28 cellular contexts compared by ENCODE assay signal in genomic region chr4:153314915-153315314, GRCh38. TPM values are rescaled to one million over a fixed set of nuclear protein-coding genes. Genes with fewer than 3 reads are reported as not detected.
"Had no signal": no experiment of that assay in that cellular context is flagged by ENCODE, and none has a peak within 500 bp of the region (broad histone marks: within the 10 kb centered on the region; RNA-seq: fewer than 3 reads in every experiment).

No MANE protein-coding gene starts in this region.

- H3K4me3 ChIP-seq: ascending aorta, esophagus squamous epithelium, gastroesophageal sphincter, heart right ventricle had no signal

- H3K36me3 Mint-ChIP-seq: activated naive CD4-positive, alpha-beta T cell treated with anti-CD3 and anti-CD28 coated beads, Interleukin-2, amount 10 ng/mL, durations not matched to agents 7 days and 5 days; activated naive CD4-positive, alpha-beta T cell treated with anti-CD3 and anti-CD28 coated beads, Interleukin-2, amount 50 U/mL, for 72 hours; activated naive CD8-positive, alpha-beta T cell treated with anti-CD3 and anti-CD28 coated beads, Interleukin-2, amount 10 ng/mL, durations not matched to agents 7 days and 5 days had no signal

- H3K27ac ChIP-seq: ascending aorta, brain microvascular endothelial cell, esophagus squamous epithelium, gastroesophageal sphincter, heart right ventricle had no signal

- ATAC-seq: activated naive CD4-positive, alpha-beta T cell treated with anti-CD3 and anti-CD28 coated beads, Interleukin-2, amount 50 U/mL, for 72 hours; activated T-cell treated with anti-CD3 and anti-CD28 coated beads, Interleukin-2, amount 50 U/mL, for 72 hours; effector memory CD8-positive, alpha-beta T cell; gastroesophageal sphincter; heart right ventricle had no signal

- H3K36me3 ChIP-seq: brain microvascular endothelial cell had no signal

- H3K4me3 Mint-ChIP-seq: activated CD4-positive, alpha-beta memory T cell treated with anti-CD3 and anti-CD28 coated beads, Interleukin-2, amount 10 ng/mL, durations not matched to agents 7 days and 5 days; activated CD4-positive, alpha-beta T cell treated with anti-CD3 and anti-CD28 coated beads, Interleukin-2, amount 10 ng/mL, durations not matched to agents 7 days and 5 days; activated naive CD4-positive, alpha-beta T cell treated with anti-CD3 and anti-CD28 coated beads, Interleukin-2, amount 10 ng/mL, durations not matched to agents 7 days and 5 days; activated naive CD8-positive, alpha-beta T cell treated with anti-CD3 and anti-CD28 coated beads, Interleukin-2, amount 10 ng/mL, durations not matched to agents 7 days and 5 days; activated T-cell treated with anti-CD3 and anti-CD28 coated beads, Interleukin-2, amount 50 U/mL, for 24 hours; activated T-cell treated with anti-CD3 and anti-CD28 coated beads, Interleukin-2, amount 50 U/mL, for 72 hours; central memory CD8-positive, alpha-beta T cell; effector memory CD8-positive, alpha-beta T cell had no signal

- H3K4me1 ChIP-seq: ascending aorta, esophagus squamous epithelium had no signal

- H3K4me1 Mint-ChIP-seq: activated CD4-positive, alpha-beta memory T cell treated with anti-CD3 and anti-CD28 coated beads, Interleukin-2, amount 10 ng/mL, durations not matched to agents 7 days and 5 days; activated CD4-positive, alpha-beta T cell treated with anti-CD3 and anti-CD28 coated beads, Interleukin-2, amount 10 ng/mL, durations not matched to agents 7 days and 5 days; activated naive CD4-positive, alpha-beta T cell treated with anti-CD3 and anti-CD28 coated beads, Interleukin-2, amount 10 ng/mL, durations not matched to agents 7 days and 5 days; activated naive CD8-positive, alpha-beta T cell treated with anti-CD3 and anti-CD28 coated beads, Interleukin-2, amount 10 ng/mL, durations not matched to agents 7 days and 5 days; central memory CD8-positive, alpha-beta T cell had no signal

- H3K27me3 ChIP-seq: ascending aorta, brain microvascular endothelial cell, esophagus squamous epithelium, gastroesophageal sphincter, heart right ventricle had no signal

- H3K9me3 ChIP-seq: ascending aorta, esophagus squamous epithelium, gastroesophageal sphincter, heart right ventricle had no signal

- H3K9me3 Mint-ChIP-seq: activated CD4-positive, alpha-beta memory T cell treated with anti-CD3 and anti-CD28 coated beads, Interleukin-2, amount 10 ng/mL, durations not matched to agents 7 days and 5 days; activated CD4-positive, alpha-beta T cell treated with anti-CD3 and anti-CD28 coated beads, Interleukin-2, amount 10 ng/mL, durations not matched to agents 7 days and 5 days; activated naive CD4-positive, alpha-beta T cell treated with anti-CD3 and anti-CD28 coated beads, Interleukin-2, amount 10 ng/mL, durations not matched to agents 7 days and 5 days; activated naive CD4-positive, alpha-beta T cell treated with anti-CD3 and anti-CD28 coated beads, Interleukin-2, amount 50 U/mL, for 72 hours; activated T-cell treated with anti-CD3 and anti-CD28 coated beads, Interleukin-2, amount 50 U/mL, for 24 hours; activated T-cell treated with anti-CD3 and anti-CD28 coated beads, Interleukin-2, amount 50 U/mL, for 72 hours; central memory CD8-positive, alpha-beta T cell; effector memory CD8-positive, alpha-beta T cell had no signal

- H3K27me3 Mint-ChIP-seq: activated CD4-positive, alpha-beta memory T cell treated with anti-CD3 and anti-CD28 coated beads, Interleukin-2, amount 10 ng/mL, durations not matched to agents 7 days and 5 days; activated CD4-positive, alpha-beta T cell treated with anti-CD3 and anti-CD28 coated beads, Interleukin-2, amount 10 ng/mL, durations not matched to agents 7 days and 5 days; activated naive CD4-positive, alpha-beta T cell treated with anti-CD3 and anti-CD28 coated beads, Interleukin-2, amount 10 ng/mL, durations not matched to agents 7 days and 5 days; activated T-cell treated with anti-CD3 and anti-CD28 coated beads, Interleukin-2, amount 50 U/mL, for 24 hours had no signal

- DNase-seq: activated CD4-positive, alpha-beta memory T cell treated with anti-CD3 and anti-CD28 coated beads, Interleukin-2, amount 10 ng/mL, durations not matched to agents 7 days and 5 days; activated CD4-positive, alpha-beta T cell treated with anti-CD3 and anti-CD28 coated beads for 1 hour; activated CD4-positive, alpha-beta T cell treated with anti-CD3 and anti-CD28 coated beads for 4 hours; activated CD4-positive, alpha-beta T cell treated with anti-CD3 and anti-CD28 coated beads, Interleukin-2, amount 10 ng/mL, durations not matched to agents 7 days and 5 days; activated CD4-positive, alpha-beta T cell treated with anti-CD3 and anti-CD28 coated beads, Interleukin-2, amount 50 U/mL, for 4 hours; activated CD8-positive, alpha-beta memory T cell treated with anti-CD3 and anti-CD28 coated beads, Interleukin-2, amount 50 U/mL, for 48 hours; activated gamma-delta T cell; activated naive CD4-positive, alpha-beta T cell; activated naive CD4-positive, alpha-beta T cell treated with anti-CD3 and anti-CD28 coated beads, Interleukin-2, amount 10 ng/mL, durations not matched to agents 7 days and 5 days; activated naive CD8-positive, alpha-beta T cell treated with anti-CD3 and anti-CD28 coated beads, Interleukin-2, amount 10 ng/mL, durations not matched to agents 7 days and 5 days; activated T-cell treated with anti-CD3 and anti-CD28 coated beads for 4 hours; activated T-cell treated with anti-CD3 and anti-CD28 coated beads, Interleukin-2, amount 50 U/mL, for 24 hours; activated T-cell treated with anti-CD3 and anti-CD28 coated beads, Interleukin-2, amount 50 U/mL, for 72 hours; brain microvascular endothelial cell; cortex of kidney; dermis blood vessel endothelial cell; effector CD4-positive, alpha-beta T cell; effector memory CD8-positive, alpha-beta T cell; erythroblast; esophagus squamous epithelium; foreskin melanocyte; heart right ventricle; T-helper 2 cell had no signal

- H3K27ac Mint-ChIP-seq: activated CD4-positive, alpha-beta memory T cell treated with anti-CD3 and anti-CD28 coated beads, Interleukin-2, amount 10 ng/mL, durations not matched to agents 7 days and 5 days; activated CD4-positive, alpha-beta T cell treated with anti-CD3 and anti-CD28 coated beads, Interleukin-2, amount 10 ng/mL, durations not matched to agents 7 days and 5 days; activated naive CD4-positive, alpha-beta T cell treated with anti-CD3 and anti-CD28 coated beads, Interleukin-2, amount 10 ng/mL, durations not matched to agents 7 days and 5 days; activated naive CD4-positive, alpha-beta T cell treated with anti-CD3 and anti-CD28 coated beads, Interleukin-2, amount 50 U/mL, for 72 hours; activated naive CD8-positive, alpha-beta T cell treated with anti-CD3 and anti-CD28 coated beads, Interleukin-2, amount 10 ng/mL, durations not matched to agents 7 days and 5 days; activated T-cell treated with anti-CD3 and anti-CD28 coated beads, Interleukin-2, amount 50 U/mL, for 24 hours; activated T-cell treated with anti-CD3 and anti-CD28 coated beads, Interleukin-2, amount 50 U/mL, for 72 hours; effector memory CD8-positive, alpha-beta T cell had no signal

RNA-seq across cellular contexts. Expression of gene MND1, which starts 29.6 kb away (rescaled TPM):
- total RNA-seq: ascending aorta, cardiac septum had no signal
